In genomic region chr5:146357125-146357524, GRCh38 we compare ENCODE assay signal across 1 cellular context.
A peak's percentile ranks its signal among the peaks of the same experiment; 100 is the strongest.
TF ChIP-seq lines count a peak whose summit lies in the region.

No MANE protein-coding gene starts in this region.

TF ChIP-seq in K562, 482 proteins besides CTCF, POLR2A, EP300 and RAD21 (continued from another document):
- TF ChIP-seq, protein P1, sequence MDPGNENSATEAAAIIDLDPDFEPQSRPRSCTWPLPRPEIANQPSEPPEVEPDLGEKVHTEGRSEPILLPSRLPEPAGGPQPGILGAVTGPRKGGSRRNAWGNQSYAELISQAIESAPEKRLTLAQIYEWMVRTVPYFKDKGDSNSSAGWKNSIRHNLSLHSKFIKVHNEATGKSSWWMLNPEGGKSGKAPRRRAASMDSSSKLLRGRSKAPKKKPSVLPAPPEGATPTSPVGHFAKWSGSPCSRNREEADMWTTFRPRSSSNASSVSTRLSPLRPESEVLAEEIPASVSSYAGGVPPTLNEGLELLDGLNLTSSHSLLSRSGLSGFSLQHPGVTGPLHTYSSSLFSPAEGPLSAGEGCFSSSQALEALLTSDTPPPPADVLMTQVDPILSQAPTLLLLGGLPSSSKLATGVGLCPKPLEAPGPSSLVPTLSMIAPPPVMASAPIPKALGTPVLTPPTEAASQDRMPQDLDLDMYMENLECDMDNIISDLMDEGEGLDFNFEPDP (CRISPR knock-in tag; IDR thresholded peaks at IDR 0.05): no peak
- TF ChIP-seq CC2D1A (IDR thresholded peaks at IDR 0.05) (no peak), ZC3H11A (IDR thresholded peaks at IDR 0.05; ENCODE audit: low read depth, low read length) (no peak), MAFG (tag; conservative IDR thresholded peaks at IDR 0.05) (peak; percentile 86)
